10 cellular contexts compared by ENCODE assay signal in genomic region chr6:26311012-26311384, GRCh38. TPM values are rescaled to one million over a fixed set of nuclear protein-coding genes. Genes with fewer than 3 reads are reported as not detected.
DNase-seq lines count a peak whose midpoint lies in the region; ATAC-seq, FAIRE-seq and TF ChIP-seq lines count a peak whose summit lies in the region.
"Had no signal": no experiment of that assay in that cellular context is flagged by ENCODE, and none has a peak within 500 bp of the region (broad histone marks: within the 10 kb centered on the region; RNA-seq: fewer than 3 reads in every experiment).

No MANE protein-coding gene starts in this region.

- 13 to 23% methylated on average over 11 of the region's 11 CpGs for WGBS in esophagus squamous epithelium, 2 donors

- no peaks in the 10 kb centered on the region for H3K9me3 ChIP-seq in esophagus squamous epithelium
- H3K9me3 ChIP-seq: heart right ventricle had no signal

- H3K4me1 ChIP-seq in esophagus squamous epithelium, result peaks cover 0 to 33% (median 8%) of the 10 kb centered on the region in 3 donors

- H3K27ac ChIP-seq in esophagus squamous epithelium, result peak overlapping the region in 1 of 4 donors; percentile 75
- H3K27ac ChIP-seq: HL-60 had no signal

- peak; percentile 8 for DNase-seq in COR-L47 (lab: John Stamatoyannopoulos, UW)
- no peak for DNase-seq in activated B cell treated with CpG ODN at 0.5 μM for 24 hours
- no peak for DNase-seq in esophagus squamous epithelium (lab: John Stamatoyannopoulos, UW)
- DNase-seq in skeletal muscle cell (ENCODE audit: low read depth), result no peak
- no peak for DNase-seq in GM20000 (ENCODE audit: low spot score)
- no peak for DNase-seq in D721Med (ENCODE audit: insufficient read length, low spot score)

- H3K36me3 Mint-ChIP-seq in activated B cell treated with CpG ODN at 0.5 μM for 24 hours (ENCODE audit: low read depth), result peaks cover 4% of the 10 kb centered on the region

- peak overlapping the region; percentile 19 for H3K27ac Mint-ChIP-seq in activated B cell treated with CpG ODN at 0.5 μM for 24 hours

- TF ChIP-seq RAD21 in Ishikawa (IDR thresholded peaks at IDR 0.05; ENCODE audit: low read depth), result no peak

- H3K27me3 ChIP-seq in esophagus squamous epithelium, result no peaks in the 10 kb centered on the region
- H3K27me3 ChIP-seq: heart right ventricle had no signal

- TF ChIP-seq CTCF in activated B cell treated with CpG ODN at 0.5 μM for 24 hours (IDR thresholded peaks at IDR 0.05) (no peak), esophagus squamous epithelium (IDR thresholded peaks at IDR 0.05) (no peak), GM20000 (IDR thresholded peaks at IDR 0.05; ENCODE audit: extremely low read depth, missing control alignments) (no peak), D721Med (IDR thresholded peaks at IDR 0.05; ENCODE audit: insufficient read depth, missing control alignments) (no peak)

- H3K4me3 ChIP-seq in esophagus squamous epithelium, result peak overlapping the region in 3 of 4 donors; percentile 11 to 72 (median 49)
- peak overlapping the region; percentile 55 for H3K4me3 ChIP-seq in skeletal muscle cell (ENCODE audit: low read depth, low read length)

- no peak for TF ChIP-seq EP300 in Ishikawa (IDR thresholded peaks at IDR 0.05; ENCODE audit: borderline replicate concordance)

- no peaks in the 10 kb centered on the region for H3K9me3 Mint-ChIP-seq in activated B cell treated with CpG ODN at 0.5 μM for 24 hours

- intact Hi-C loops in activated B cell treated with CpG ODN at 0.5 μM for 24 hours (cut with micrococcal nuclease), result loop anchor here (1.0 to 10.0 kb wide), 6 partner anchors 26 to 1581 kb away; partner anchors contain the start of gene ZNF184
- intact Hi-C loops in esophagus squamous epithelium (cut with DNase I), result no loop called here

- H3K4me3 Mint-ChIP-seq in activated B cell treated with CpG ODN at 0.5 μM for 24 hours, result no peak overlapping the region

- H3K36me3 ChIP-seq in esophagus squamous epithelium, result no peaks in the 10 kb centered on the region
- H3K36me3 ChIP-seq: heart right ventricle had no signal

- no peak for TF ChIP-seq POLR2A in esophagus squamous epithelium (IDR thresholded peaks at IDR 0.05)

- H3K4me1 Mint-ChIP-seq in activated B cell treated with CpG ODN at 0.5 μM for 24 hours, result peaks cover 28% of the 10 kb centered on the region

- ATAC-seq in activated B cell treated with CpG ODN at 0.5 μM for 24 hours (ENCODE audit: low read depth) (no peak), HG03159 (IDR thresholded peaks at IDR 0.05; ENCODE audit: unreplicated experiment) (no peak)

- CTCF ChIA-PET in activated B cell treated with CpG ODN at 0.5 μM for 24 hours (lab: Charles Lee), result no interaction called here

- peaks cover 2% of the 10 kb centered on the region for H3K27me3 Mint-ChIP-seq in activated B cell treated with CpG ODN at 0.5 μM for 24 hours

- POLR2A ChIA-PET in activated B cell treated with CpG ODN at 0.5 μM for 24 hours (lab: Charles Lee), result interaction anchor here (0.5 to 3.4 kb wide), 3 partner anchors 11 to 94 kb away, joined by 5 to 10 read pairs (median 5); a partner anchor contains a TSS

- FAIRE-seq in D721Med (lab: Jason Lieb, UNC), result no peak

TF ChIP-seq in Ishikawa, 13 proteins besides CTCF, POLR2A, EP300 and RAD21:
- no peak for TF ChIP-seq MAX (IDR thresholded peaks at IDR 0.05)
- TF ChIP-seq REST (IDR thresholded peaks at IDR 0.05; ENCODE audit: low read depth), result no peak
- peak; percentile 60 for TF ChIP-seq TEAD4 (IDR thresholded peaks at IDR 0.05)
- no peak for TF ChIP-seq FOXM1 (IDR thresholded peaks at IDR 0.05; ENCODE audit: borderline replicate concordance, low read depth)

RNA-seq across cellular contexts. Expression of gene BTN3A2, which starts 54.0 kb away (rescaled TPM):
- 65.3 and 81.6 TPM in 2 replicates for total RNA-seq in activated B cell treated with CpG ODN at 0.5 μM for 24 hours
- 10 to 100 TPM in 2 of 4 donors, 1 to 10 TPM in 2; 5.8 to 17.9 (median 11.1) TPM for total RNA-seq in esophagus squamous epithelium
